ENCODE assay signal across 8 cellular contexts in the genomic region with DNA sequence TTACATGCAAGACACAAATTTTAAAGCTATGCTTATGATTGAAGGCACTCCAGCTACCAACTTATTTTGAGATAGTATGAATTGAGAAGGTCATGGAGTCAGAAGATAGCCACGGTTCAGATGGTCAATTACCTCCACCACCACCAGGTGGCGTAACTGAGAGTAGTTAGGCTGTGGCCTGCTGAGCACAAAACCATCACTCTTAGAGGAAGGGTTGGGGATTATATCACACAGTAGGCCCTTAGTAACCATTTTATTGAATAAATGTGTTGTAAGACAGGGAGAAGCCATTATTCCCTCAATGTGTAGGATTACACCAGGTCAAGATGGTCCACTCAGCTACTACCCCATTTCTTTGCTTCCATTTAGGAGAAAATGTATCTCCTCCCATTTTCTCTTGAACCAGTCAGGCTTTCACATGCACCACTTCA.
DNase-seq lines count a peak whose midpoint lies in the region; ATAC-seq and TF ChIP-seq lines count a peak whose summit lies in the region.

No MANE protein-coding gene starts in this region.

- no peak overlapping the region for H3K4me3 Mint-ChIP-seq in nephron

- peaks cover 18% of the 10 kb centered on the region for H3K36me3 Mint-ChIP-seq in nephron (ENCODE audit: low read depth)

- ATAC-seq in GM18519 (IDR thresholded peaks at IDR 0.05; ENCODE audit: low FRiP score, unreplicated experiment) (peak; percentile 81), HG03139 (IDR thresholded peaks at IDR 0.05; ENCODE audit: unreplicated experiment) (peak; percentile 94)

- TF ChIP-seq CTCF in AG09309 (IDR thresholded peaks at IDR 0.05; ENCODE audit: control insufficient read depth, insufficient read depth, low read depth, low read length, missing control alignments) (peak; percentile 83), nephron (IDR thresholded peaks at IDR 0.05; ENCODE audit: unreplicated experiment in 3 of 3) (peak; percentile 60 to 67 (median 66))

- no peak overlapping the region for H3K4me3 ChIP-seq in AG09309 (ENCODE audit: control insufficient read depth, low read depth, low read length)

- H3K4me1 Mint-ChIP-seq in nephron = no peaks in the 10 kb centered on the region

- no peak for TF ChIP-seq POLR2A in erythroblast (IDR thresholded peaks at IDR 0.05; ENCODE audit: low read length)

- H3K27ac Mint-ChIP-seq in nephron = no peak overlapping the region

- no peaks in the 10 kb centered on the region for H3K9me3 Mint-ChIP-seq in nephron

- DNase-seq in AG09309 (ENCODE audit: low read depth) (no peak), NCI-H82 treated with DMSO at 0.1 percent for 48 hours (lab: John Stamatoyannopoulos, UW; ENCODE audit: unreplicated experiment) (peak; percentile 32), erythroblast (lab: John Stamatoyannopoulos, UW) (peak; percentile 77 to 88), stromal cell of bone marrow (ENCODE audit: low read depth) (peak; percentile 22)
- peak; percentile 43 to 44 for DNase-seq in activated CD8-positive, alpha-beta memory T cell treated with anti-CD3 and anti-CD28 coated beads for 4 hours (ENCODE audit: low read depth in 2 of 2)

- no peaks in the 10 kb centered on the region for H3K27me3 Mint-ChIP-seq in nephron (ENCODE audit: low read depth)
